Comparison of ENCODE assay signal across 26 cellular contexts in genomic region chr10:117546630-117547300, GRCh38. TPM values are rescaled to one million over a fixed set of nuclear protein-coding genes. Genes with fewer than 3 reads are reported as not detected.
A peak's percentile ranks its signal among the peaks of the same experiment; 100 is the strongest.
DNase-seq lines count a peak whose midpoint lies in the region; ATAC-seq and TF ChIP-seq lines count a peak whose summit lies in the region.
"Had no signal": no experiment of that assay in that cellular context is flagged by ENCODE, and none has a peak within 500 bp of the region (broad histone marks: within the 10 kb centered on the region; RNA-seq: fewer than 3 reads in every experiment).

No MANE protein-coding gene starts in this region.

- H3K9me2 ChIP-seq in GM23338 (ENCODE audit: insufficient read depth): no peaks in the 10 kb centered on the region

- H3K27me3 ChIP-seq in GM23338 (ENCODE audit: insufficient read depth): peaks cover 100% of the 10 kb centered on the region
- H3K27me3 ChIP-seq in ectodermal cell (ENCODE audit: control insufficient read depth, insufficient read depth, low read length, poor library complexity, severe bottlenecking): peaks cover 100% of the 10 kb centered on the region
- H3K27me3 ChIP-seq in suprapubic skin: peaks cover 71% of the 10 kb centered on the region
- H3K27me3 ChIP-seq in SJCRH30: peaks cover 9% of the 10 kb centered on the region; the same call in 1 of the 2 replicates

- H3K27ac ChIP-seq in GM23338 (ENCODE audit: low read depth) (no peak overlapping the region), ectodermal cell (ENCODE audit: insufficient read depth, low read depth, low read length, poor library complexity, severe bottlenecking) (no peak overlapping the region), suprapubic skin (peak overlapping the region; percentile 91), SJCRH30 (no peak overlapping the region)
- H3K27ac ChIP-seq: HL-60, upper lobe of right lung had no signal

- no peaks in the 10 kb centered on the region for H3K79me2 ChIP-seq in GM23338 (replicated peaks; ENCODE audit: insufficient read depth)

- H3K36me3 ChIP-seq in GM23338 (ENCODE audit: insufficient read depth) (no peaks in the 10 kb centered on the region), ectodermal cell (ENCODE audit: control insufficient read depth, insufficient read depth, low read length) (no peaks in the 10 kb centered on the region), suprapubic skin (no peaks in the 10 kb centered on the region), SJCRH30 (no peaks in the 10 kb centered on the region)
- H3K36me3 ChIP-seq: upper lobe of right lung had no signal

- H3K9me3 Mint-ChIP-seq in GM23338: no peaks in the 10 kb centered on the region; the same call in 2 of the 3 replicates
- H3K9me3 Mint-ChIP-seq: activated B cell treated with CpG ODN at 0.5 μM for 24 hours; activated naive CD8-positive, alpha-beta T cell treated with anti-CD3 and anti-CD28 coated beads, Interleukin-2, amount 50 U/mL, for 24 hours; activated T-helper 1 cell treated with anti-CD3 and anti-CD28 coated beads, Interleukin-12 subunit alpha, Interleukin-12 subunit beta, Interleukin-2, Interleukin-4 antibody, amounts not matched to agents 30 ng/mL and 10 ng/mL and 1 ng/mL, durations not matched to agents 14 hours and 24 hours and 36 hours; CD8-positive, alpha-beta T cell had no signal

- peak overlapping the region; percentile 94 for H3K4me2 ChIP-seq in GM23338

- peaks cover 26% of the 10 kb centered on the region for H4K20me1 ChIP-seq in GM23338 (replicated peaks; ENCODE audit: insufficient read depth)

- TF ChIP-seq POLR2A in suprapubic skin (IDR thresholded peaks at IDR 0.05): no peak

- H3K27ac Mint-ChIP-seq in GM23338: no peak overlapping the region
- H3K27ac Mint-ChIP-seq: activated B cell treated with CpG ODN at 0.5 μM for 24 hours; activated naive CD8-positive, alpha-beta T cell treated with anti-CD3 and anti-CD28 coated beads, Interleukin-2, amount 50 U/mL, for 24 hours; CD8-positive, alpha-beta T cell; naive thymus-derived CD8-positive, alpha-beta T cell had no signal

- WGBS in ectodermal cell, 2 experiments: 1% methylated on average over 34 of the region's 34 CpGs
- WGBS in suprapubic skin: 53% methylated on average over 33 of the region's 34 CpGs

- H2AFZ ChIP-seq in GM23338: no peak overlapping the region

- no peak for TF ChIP-seq EP300 in suprapubic skin (IDR thresholded peaks at IDR 0.05)

- 0 out of 2 replicates have a peak, but pooled peaks cover 3% of the 10 kb centered on the region for H3F3A ChIP-seq in GM23338 (replicated peaks; ENCODE audit: low read depth)

- H3K4me1 ChIP-seq in GM23338 (ENCODE audit: insufficient read depth): peaks cover 58% of the 10 kb centered on the region
- peaks cover 28% of the 10 kb centered on the region for H3K4me1 ChIP-seq in ectodermal cell (ENCODE audit: control insufficient read depth, insufficient read depth, low read length)
- H3K4me1 ChIP-seq in suprapubic skin: peaks cover 49% of the 10 kb centered on the region
- no peaks in the 10 kb centered on the region; the same call in 1 of the 2 replicates for H3K4me1 ChIP-seq in SJCRH30

- H3K4me3 ChIP-seq in GM23338 (peak overlapping the region; percentile 68), ectodermal cell (ENCODE audit: insufficient read depth, low read depth, low read length) (peak overlapping the region; percentile 56), suprapubic skin (peak overlapping the region; percentile 81), SJCRH30 (no peak overlapping the region)
- H3K4me3 ChIP-seq: upper lobe of right lung had no signal

- H3K27me3 Mint-ChIP-seq in GM23338 (ENCODE audit: insufficient read depth, low read depth, poor library complexity): peaks cover 97% of the 10 kb centered on the region

- H3K9me3 ChIP-seq in ectodermal cell (ENCODE audit: control insufficient read depth, low read length): no peaks in the 10 kb centered on the region
- no peaks in the 10 kb centered on the region for H3K9me3 ChIP-seq in suprapubic skin
- no peaks in the 10 kb centered on the region for H3K9me3 ChIP-seq in SJCRH30 (replicated peaks)
- H3K9me3 ChIP-seq: upper lobe of right lung had no signal

- H3K4me1 Mint-ChIP-seq in GM23338: peaks cover 50% of the 10 kb centered on the region

- ATAC-seq in GM23338 (no peak), HG02970 (IDR thresholded peaks at IDR 0.05; ENCODE audit: low FRiP score, unreplicated experiment) (no peak)
- ATAC-seq: activated naive CD8-positive, alpha-beta T cell treated with anti-CD3 and anti-CD28 coated beads, Interleukin-2, amount 50 U/mL, for 24 hours; CD8-positive, alpha-beta T cell; naive thymus-derived CD8-positive, alpha-beta T cell; upper lobe of right lung had no signal

- no peaks in the 10 kb centered on the region; the same call in 1 of the 3 replicates for H3K36me3 Mint-ChIP-seq in GM23338 (ENCODE audit: low read depth)
- H3K36me3 Mint-ChIP-seq: CD8-positive, alpha-beta T cell; naive thymus-derived CD8-positive, alpha-beta T cell had no signal

- TF ChIP-seq CTCF in GM23338 (conservative IDR thresholded peaks at IDR 0.05; ENCODE audit: low read depth in 2 of 2) (no peak), suprapubic skin (IDR thresholded peaks at IDR 0.05) (no peak)

- DNase-seq in GM23338 (ENCODE audit: low spot score) (peak; percentile 25), mesenteric fat pad (ENCODE audit: low spot score) (peak; percentile 87), suprapubic skin (ENCODE audit: low spot score in 2 of 2) (peak in 1 of 2 donors; percentile 53), SJCRH30 (no peak), NOMO-1 treated with dmso at 0.1 percent for 144 hours (lab: John Stamatoyannopoulos, UW; ENCODE audit: unreplicated experiment) (no peak), NCI-H146 treated with DMSO at 0.1 percent for 48 hours (lab: John Stamatoyannopoulos, UW; ENCODE audit: unreplicated experiment) (no peak)
- DNase-seq: activated B cell treated with CpG ODN at 0.5 μM for 24 hours; activated CD8-positive, alpha-beta memory T cell treated with anti-CD3 and anti-CD28 coated beads for 24 hours; activated naive CD8-positive, alpha-beta T cell treated with anti-CD3 and anti-CD28 coated beads, Interleukin-2, amount 50 U/mL, for 24 hours; CD8-positive, alpha-beta T cell; cerebellar nuclear complex; DND-41; KG1; mammary epithelial cell; naive thymus-derived CD8-positive, alpha-beta T cell; NCI-H2081 treated with DMSO at 0.1 percent for 48 hours; NCI-H510A treated with DMSO at 0.1 percent for 48 hours; SIG-M5; stimulated activated naive CD4-positive, alpha-beta T cell treated with Interleukin-2 at 50 U/mL for 16 hours; upper lobe of right lung had no signal

- peak overlapping the region; percentile 53; the same call in 1 of the 3 replicates for H3K4me3 Mint-ChIP-seq in GM23338
- H3K4me3 Mint-ChIP-seq: activated B cell treated with CpG ODN at 0.5 μM for 24 hours; activated naive CD8-positive, alpha-beta T cell treated with anti-CD3 and anti-CD28 coated beads, Interleukin-2, amount 50 U/mL, for 24 hours; activated T-helper 1 cell treated with anti-CD3 and anti-CD28 coated beads, Interleukin-12 subunit alpha, Interleukin-12 subunit beta, Interleukin-2, Interleukin-4 antibody, amounts not matched to agents 30 ng/mL and 10 ng/mL and 1 ng/mL, durations not matched to agents 14 hours and 24 hours and 36 hours; CD8-positive, alpha-beta T cell had no signal

TF ChIP-seq in GM23338, 12 proteins besides CTCF, POLR2A, EP300 and RAD21 (continues in another document):
- TF ChIP-seq EZH2 (IDR thresholded peaks at IDR 0.05; ENCODE audit: low read depth, unreplicated experiment): peak; percentile 93

RNA-seq across cellular contexts. Expression of gene EMX2, which starts 4.2 kb away (rescaled TPM):
- not detected in 2 replicates for total RNA-seq in GM23338 (2014; rRNA removed; shearing (Covaris generic))
- polyA plus RNA-seq in GM23338 (2016; fragmentation: Nextera tagmentation; extraction: Ambion mirVana): not detected in 2 replicates
- polyA plus RNA-seq in ectodermal cell (2013, experiment 1 of 4): 14.7 TPM
- 26.8 TPM for polyA plus RNA-seq in ectodermal cell (2013, experiment 2 of 4)
- polyA plus RNA-seq in ectodermal cell (2013, experiment 3 of 4): 15.9 TPM
- 21.5 TPM for polyA plus RNA-seq in ectodermal cell (2013, experiment 4 of 4)
- total RNA-seq in mesenteric fat pad: 2.4 TPM
- 1 to 10 TPM; 2.0 to 9.7 (median 2.5) TPM for total RNA-seq in suprapubic skin
- total RNA-seq in SJCRH30 (2014; rRNA removed; shearing (Covaris generic)): 2.5 and 2.6 TPM in 2 replicates
- total RNA-seq: activated B cell treated with CpG ODN at 0.5 μM for 24 hours; activated T-helper 1 cell treated with anti-CD3 and anti-CD28 coated beads, Interleukin-12 subunit alpha, Interleukin-12 subunit beta, Interleukin-2, Interleukin-4 antibody, amounts not matched to agents 30 ng/mL and 10 ng/mL and 1 ng/mL, durations not matched to agents 14 hours and 24 hours and 36 hours; CD8-positive, alpha-beta T cell; mammary epithelial cell; naive thymus-derived CD8-positive, alpha-beta T cell; T-helper 2 cell treated with Interferon-gamma antibody and Interleukin-4, amounts not matched to agents 100 ng/mL and 5 ng/mL, for 36 hours; upper lobe of right lung had no signal
- polyA plus RNA-seq: AG04450; mammary epithelial cell; naive thymus-derived CD8-positive, alpha-beta T cell had no signal

Comparison
In these comparisons a context has a peak if more than half of its experiments do, and no peak if none do; other contexts are left out.
1. DNase-seq: peak in GM23338 (single experiment) and mesenteric fat pad (single experiment); none in SJCRH30 (0 of 2), NOMO-1 treated with dmso at 0.1 percent for 144 hours (single experiment) and NCI-H146 treated with DMSO at 0.1 percent for 48 hours (single experiment).